ENCODE assay signal across 10 cellular contexts in genomic region chr2:132559326-132559725, GRCh38.
"Had no signal": no experiment of that assay in that cellular context is flagged by ENCODE, and none has a peak within 500 bp of the region (broad histone marks: within the 10 kb centered on the region; RNA-seq: fewer than 3 reads in every experiment).

No MANE protein-coding gene starts in this region.

- H3K9me3 Mint-ChIP-seq: HFFc6, IgD-negative memory B cell had no signal

- H3K36me3 Mint-ChIP-seq: IgD-negative memory B cell had no signal

- H3K27ac ChIP-seq: GM23248, HL-60 had no signal

- H2AFZ ChIP-seq: GM23248 had no signal

- H3K36me3 ChIP-seq: HAP-1 had no signal

- FAIRE-seq: HepG2 had no signal

- H3K27ac Mint-ChIP-seq: HFFc6, IgD-negative memory B cell had no signal

- ATAC-seq: HCT116, HepG2 had no signal

- DNase-seq: GM23248, GOT3, H7, HFFc6, KBM-7 had no signal

- H3K9me3 ChIP-seq: HAP-1 had no signal

- H3K9ac ChIP-seq: GM23248 had no signal

- H3K4me1 ChIP-seq: HAP-1 had no signal

- H3K4me3 Mint-ChIP-seq: HFFc6, IgD-negative memory B cell had no signal

- H3K4me3 ChIP-seq: GM23248, HAP-1 had no signal
